8 cellular contexts compared by ENCODE assay signal in genomic region chr7:10649120-10649519, GRCh38.
DNase-seq lines count a peak whose midpoint lies in the region; ATAC-seq, FAIRE-seq and TF ChIP-seq lines count a peak whose summit lies in the region.
"Not testable (repeated sequence)": the region's sequence is repeated elsewhere in the genome, so short reads cannot be mapped to it uniquely, and the experiment has no call there.

No MANE protein-coding gene starts in this region.

- H3K36me3 ChIP-seq in GM06990 (ENCODE audit: control insufficient read depth, insufficient read depth, low read length); Loucy (ENCODE audit: insufficient read depth, low read length); OCI-LY7 (ENCODE audit: insufficient read depth, low read length); bronchial epithelial cell (ENCODE audit: control insufficient read depth, insufficient read depth, low read length); mesendoderm (ENCODE audit: control insufficient read depth, insufficient read depth, low read length): not testable (repeated sequence)

- WGBS in H9 (ENCODE audit: extremely low coverage, insufficient read length, low lambda C conversion rate), result no CpG with 5 or more reads among the region's 7 CpGs
- WGBS in mesendoderm (ENCODE audit: extremely low coverage, insufficient coverage, low lambda C conversion rate), result no CpG with 5 or more reads among the region's 7 CpGs

- H3K27me3 ChIP-seq in GM06990 (replicated peaks; ENCODE audit: control insufficient read depth, insufficient read depth, low read length); H9 (ENCODE audit: insufficient read depth, low read length); Loucy (ENCODE audit: insufficient read depth, low read length, poor library complexity, severe bottlenecking); bronchial epithelial cell (ENCODE audit: control insufficient read depth, insufficient read depth, low read length); mesendoderm (ENCODE audit: insufficient read depth, low read length, poor library complexity): not testable (repeated sequence)

- H3K4me1 Mint-ChIP-seq in H9, WTC11: not testable (repeated sequence)

- H3K4me2 ChIP-seq in H9 (ENCODE audit: insufficient read depth, insufficient read length, low read length); Loucy (ENCODE audit: low read depth, low read length, poor library complexity, severe bottlenecking); OCI-LY7 (ENCODE audit: low read length); mesendoderm (ENCODE audit: low read length): not testable (repeated sequence)

- not testable (repeated sequence) for H3K9me3 ChIP-seq in H9 (ENCODE audit: control insufficient read depth, low read depth, low read length); Loucy (ENCODE audit: insufficient read depth, low read depth, low read length); OCI-LY7 (ENCODE audit: low read length)

- H3K27ac Mint-ChIP-seq in H9, WTC11: not testable (repeated sequence)

- H3T11ph ChIP-seq in H9 (ENCODE audit: low read length), result not testable (repeated sequence)

- H3K56ac ChIP-seq in H9 (ENCODE audit: insufficient read length, low read depth, low read length); mesendoderm (ENCODE audit: low read length): not testable (repeated sequence)

- peak; percentile 57 for ATAC-seq in WTC11

- H2BK5ac ChIP-seq in H9 (ENCODE audit: insufficient read length, low read length); mesendoderm (ENCODE audit: low read length): not testable (repeated sequence)

- H3K27ac ChIP-seq in H9 (ENCODE audit: insufficient read length, low read depth, low read length); OCI-LY7 (ENCODE audit: low read depth, low read length, poor library complexity, severe bottlenecking); mesendoderm (ENCODE audit: low read depth, low read length): not testable (repeated sequence)

- not testable (repeated sequence) for H3K18ac ChIP-seq in H9 (ENCODE audit: insufficient read length, low read depth, low read length); mesendoderm (ENCODE audit: low read length)

- not testable (repeated sequence) for H3K23me2 ChIP-seq in H9 (ENCODE audit: insufficient read length, low read depth, low read length, poor library complexity, severe bottlenecking)

- not testable (repeated sequence) for H2AFZ ChIP-seq in H9 (ENCODE audit: low read length); Loucy (ENCODE audit: low read length); OCI-LY7 (ENCODE audit: low read length)

- not testable (repeated sequence) for H2BK120ac ChIP-seq in H9 (ENCODE audit: low read depth, low read length, poor library complexity, severe bottlenecking); mesendoderm (ENCODE audit: low read depth, low read length)

- H4K91ac ChIP-seq in H9 (ENCODE audit: insufficient read length, low read depth, low read length), result not testable (repeated sequence)

- H3K4me1 ChIP-seq in H9 (ENCODE audit: insufficient read depth, low read length); Loucy (ENCODE audit: insufficient read depth, low read length, poor library complexity, severe bottlenecking); OCI-LY7 (ENCODE audit: insufficient read depth, low read length, poor library complexity, severe bottlenecking); mesendoderm (ENCODE audit: control insufficient read depth, low read depth, low read length): not testable (repeated sequence)

- not testable (repeated sequence) for H3K79me2 ChIP-seq in H9 (ENCODE audit: insufficient read depth, low read length); Loucy (ENCODE audit: insufficient read depth, low read length); OCI-LY7 (ENCODE audit: insufficient read depth, low read depth, low read length); mesendoderm (ENCODE audit: control insufficient read depth, insufficient read depth, low read length)

- not testable (repeated sequence) for H2BK20ac ChIP-seq in H9 (ENCODE audit: low read depth, low read length, poor library complexity, severe bottlenecking)

- not testable (repeated sequence) for H3K9ac ChIP-seq in H9 (ENCODE audit: extremely low read depth, insufficient read length, low read length); Loucy (ENCODE audit: low read depth, low read length, poor library complexity, severe bottlenecking); mesendoderm (ENCODE audit: low read length)

- DNase-seq in GM06990 (ENCODE audit: extremely low read depth, insufficient read length); H9; OCI-LY7 (ENCODE audit: low spot score); bronchial epithelial cell (ENCODE audit: low read depth); mesendoderm: not testable (repeated sequence)
- DNase-seq in WTC11 (ENCODE audit: low spot score), result peak; percentile 23

- CTCF ChIA-PET in OCI-LY7 (lab: Charles Lee; ENCODE audit: unreplicated experiment), result not testable (repeated sequence)
- CTCF ChIA-PET in WTC11 (lab: Charles Lee), result interaction anchor here (1.0 kb wide), 2 partner anchors 8 to 9 kb away, joined by 3 read pairs; no protein-coding TSS in a partner anchor

- not testable (repeated sequence) for H3K36me3 Mint-ChIP-seq in H9 (ENCODE audit: insufficient read depth in 1 of 3, low read depth in 3 of 3); WTC11

- not testable (repeated sequence) for H3K9me3 Mint-ChIP-seq in H9, WTC11

- intact Hi-C loops in OCI-LY7 (cut with micrococcal nuclease; ENCODE audit: unreplicated experiment), result not testable (repeated sequence)

- H3K27me3 Mint-ChIP-seq in H9 (ENCODE audit: low read depth); WTC11 (ENCODE audit: low read depth): not testable (repeated sequence)

- peak; percentile 7 for TF ChIP-seq CTCF in GM06990 (IDR thresholded peaks at IDR 0.05; ENCODE audit: insufficient read depth, low read length, poor library complexity, severe bottlenecking)
- TF ChIP-seq CTCF in GM12873 (IDR thresholded peaks at IDR 0.05; ENCODE audit: insufficient read depth, low read depth, low read length, missing control alignments), result peak; percentile 1
- peak; percentile 34; the same call in 2 of the 3 replicates for TF ChIP-seq CTCF in H9 (conservative IDR thresholded peaks at IDR 0.05)
- peak; percentile 18; the same call in 1 of the 2 replicates for TF ChIP-seq CTCF in Loucy (conservative IDR thresholded peaks at IDR 0.05; ENCODE audit: low read length)
- 0 out of 2 replicates have a peak, but pooled peaks have one; percentile 24 for TF ChIP-seq CTCF in OCI-LY7 (conservative IDR thresholded peaks at IDR 0.05; ENCODE audit: low read length)
- TF ChIP-seq CTCF in WTC11 (IDR thresholded peaks at IDR 0.05); bronchial epithelial cell (IDR thresholded peaks at IDR 0.05; ENCODE audit: insufficient read depth, low read length, severe bottlenecking): not testable (repeated sequence)

- not testable (repeated sequence) for H4K20me1 ChIP-seq in H9 (ENCODE audit: control insufficient read depth, insufficient read depth, insufficient read length); Loucy (ENCODE audit: insufficient read depth, low read length, poor library complexity, severe bottlenecking); OCI-LY7 (ENCODE audit: insufficient read depth, low read length)

- H4K8ac ChIP-seq in H9 (replicated peaks; ENCODE audit: insufficient read length, low read depth, low read length); mesendoderm (ENCODE audit: low read depth, low read length): not testable (repeated sequence)

- not testable (repeated sequence) for H3F3A ChIP-seq in Loucy (ENCODE audit: low read depth)

- not testable (repeated sequence) for H3K79me1 ChIP-seq in H9 (ENCODE audit: insufficient read depth, low read depth, low read length, poor library complexity, severe bottlenecking); mesendoderm (ENCODE audit: low read length)

- not testable (repeated sequence) for H4K5ac ChIP-seq in H9 (ENCODE audit: insufficient read length, low read depth, low read length); mesendoderm (ENCODE audit: low read length)

- peak; percentile 28 for FAIRE-seq in bronchial epithelial cell (lab: Jason Lieb, UNC)

- H3K14ac ChIP-seq in H9 (ENCODE audit: insufficient read depth, low read length), result not testable (repeated sequence)

- not testable (repeated sequence) for H3K23ac ChIP-seq in H9 (ENCODE audit: insufficient read length, low read depth, low read length); mesendoderm (ENCODE audit: low read length)

- H2BK12ac ChIP-seq in H9 (ENCODE audit: insufficient read length, low read depth, low read length), result not testable (repeated sequence)

- H2AK5ac ChIP-seq in H9 (ENCODE audit: insufficient read length, low read length); mesendoderm (ENCODE audit: low read length): not testable (repeated sequence)

- POLR2A ChIA-PET in OCI-LY7 (lab: Charles Lee); WTC11 (lab: Charles Lee): not testable (repeated sequence)

- H3K4me3 Mint-ChIP-seq in H9, WTC11: not testable (repeated sequence)

- H3K9me2 ChIP-seq in Loucy (replicated peaks; ENCODE audit: low read depth, low read length); OCI-LY7 (ENCODE audit: insufficient read depth, low read length): not testable (repeated sequence)

- not testable (repeated sequence) for H3K4me3 ChIP-seq in GM06990 (replicated peaks; ENCODE audit: low read depth, low read length); Loucy (ENCODE audit: low read length, poor library complexity, severe bottlenecking); OCI-LY7 (ENCODE audit: low read depth, low read length, poor library complexity, severe bottlenecking); bronchial epithelial cell (ENCODE audit: low read depth, low read length); mesendoderm (ENCODE audit: low read length)

- H3K4ac ChIP-seq in H9 (ENCODE audit: low read depth, low read length), result not testable (repeated sequence)
- H3K4ac ChIP-seq in mesendoderm (ENCODE audit: low read depth, low read length), result peak overlapping the region; percentile 36

- H2BK15ac ChIP-seq in H9 (ENCODE audit: low read depth, low read length); mesendoderm (replicated peaks; ENCODE audit: low read depth): not testable (repeated sequence)

- BruUV-seq in OCI-LY7 (replicated peaks; lab: Mats Ljungman, UMichigan), result not testable (repeated sequence)
